In genomic region chr14:31206536-31207286, GRCh38 we compare ENCODE assay signal across 8 cellular contexts. TPM values are rescaled to one million over a fixed set of nuclear protein-coding genes. Genes with fewer than 3 reads are reported as not detected.
DNase-seq lines count a peak whose midpoint lies in the region; ATAC-seq and TF ChIP-seq lines count a peak whose summit lies in the region.

No MANE protein-coding gene starts in this region.

- H3K4me1 ChIP-seq in right cardiac atrium (ENCODE audit: control insufficient read depth, insufficient read depth, low read length) (no peaks in the 10 kb centered on the region), skeletal muscle satellite cell (ENCODE audit: control insufficient read depth, insufficient read depth, low read length) (peaks cover 13% of the 10 kb centered on the region)

- H3K27me3 Mint-ChIP-seq in activated naive CD8-positive, alpha-beta T cell treated with anti-CD3 and anti-CD28 coated beads, Interleukin-2, amount 50 U/mL, for 24 hours: peaks cover 5% of the 10 kb centered on the region

- peaks cover 35% of the 10 kb centered on the region for H3K36me3 Mint-ChIP-seq in activated naive CD8-positive, alpha-beta T cell treated with anti-CD3 and anti-CD28 coated beads, Interleukin-2, amount 50 U/mL, for 24 hours (ENCODE audit: low read depth)

- peak overlapping the region; percentile 92 for H3K27ac Mint-ChIP-seq in activated naive CD8-positive, alpha-beta T cell treated with anti-CD3 and anti-CD28 coated beads, Interleukin-2, amount 50 U/mL, for 24 hours

- H3K9me3 Mint-ChIP-seq in activated naive CD8-positive, alpha-beta T cell treated with anti-CD3 and anti-CD28 coated beads, Interleukin-2, amount 50 U/mL, for 24 hours: no peaks in the 10 kb centered on the region

- intact Hi-C loops in right cardiac atrium (cut with DNase I): loop anchor here in 1 of 4 donors (10.0 kb wide), 1 partner anchor 118 kb away; no protein-coding TSS in a partner anchor

- H3K4me3 Mint-ChIP-seq in activated naive CD8-positive, alpha-beta T cell treated with anti-CD3 and anti-CD28 coated beads, Interleukin-2, amount 50 U/mL, for 24 hours: peak overlapping the region; percentile 81

- WGBS in right cardiac atrium: under 1% methylated on average over 55 of the region's 55 CpGs

- no peak for DNase-seq in AG04450 (ENCODE audit: low read depth, low spot score)
- peak; percentile 37 for DNase-seq in SK-N-DZ (ENCODE audit: low spot score)
- peak; percentile 67 for DNase-seq in activated naive CD8-positive, alpha-beta T cell treated with anti-CD3 and anti-CD28 coated beads, Interleukin-2, amount 50 U/mL, for 24 hours
- DNase-seq in right cardiac atrium: peak; percentile 31 to 72 (median 71)
- no peak for DNase-seq in amniotic stem cell (lab: John Stamatoyannopoulos, UW)

- CTCF ChIA-PET in AG04450 (lab: Charles Lee): interaction anchor here (0.8 to 3.7 kb wide), 8 partner anchors 7 to 55 kb away, joined by 3 to 19 read pairs (median 6); no protein-coding TSS in a partner anchor

- H3K27ac ChIP-seq in AG04450 (ENCODE audit: low read depth, low read length): peak overlapping the region; percentile 93
- H3K27ac ChIP-seq in right cardiac atrium (ENCODE audit: low read length): peak overlapping the region; percentile 92

- H3K9ac ChIP-seq in skeletal muscle satellite cell (ENCODE audit: low read depth, low read length): peak overlapping the region; percentile 99

- POLR2A ChIA-PET in AG04450 (lab: Yijun Ruan, JAX): interaction anchor here (0.6 to 2.6 kb wide), 5 partner anchors 23 to 214 kb away, joined by 3 to 23 read pairs (median 10); partner anchors contain the start of gene HEATR5A

- H3K27me3 ChIP-seq in AG04450 (ENCODE audit: control insufficient read depth, insufficient read depth, low read length) (no peaks in the 10 kb centered on the region), right cardiac atrium (ENCODE audit: control insufficient read depth, insufficient read depth) (no peaks in the 10 kb centered on the region), skeletal muscle satellite cell (ENCODE audit: control insufficient read depth, insufficient read depth, low read length) (no peaks in the 10 kb centered on the region)

- H3K9me3 ChIP-seq in AG04450 (ENCODE audit: control insufficient read depth, insufficient read depth, low read length) (no peaks in the 10 kb centered on the region; the same call in 1 of the 2 replicates), right cardiac atrium (ENCODE audit: control insufficient read depth, low read length) (no peaks in the 10 kb centered on the region), skeletal muscle satellite cell (replicated peaks; ENCODE audit: low read length) (no peaks in the 10 kb centered on the region)

- H3K4me3 ChIP-seq in AG04450 (ENCODE audit: low read depth, low read length): peak overlapping the region; percentile 79
- H3K4me3 ChIP-seq in right cardiac atrium (ENCODE audit: low read length): peak overlapping the region; percentile 91
- H3K4me3 ChIP-seq in skeletal muscle satellite cell (ENCODE audit: low read length): peak overlapping the region; percentile 91

- no peak for TF ChIP-seq CTCF in AG04450 (IDR thresholded peaks at IDR 0.05; ENCODE audit: low read depth, low read length)

- H3K4me2 ChIP-seq in skeletal muscle satellite cell (ENCODE audit: low read length): peak overlapping the region; percentile 95

- H3K4me1 Mint-ChIP-seq in activated naive CD8-positive, alpha-beta T cell treated with anti-CD3 and anti-CD28 coated beads, Interleukin-2, amount 50 U/mL, for 24 hours: peaks cover 54% of the 10 kb centered on the region

- peak; percentile 8 for ATAC-seq in GM18861 (IDR thresholded peaks at IDR 0.05; ENCODE audit: unreplicated experiment)
- ATAC-seq in HG03097 (IDR thresholded peaks at IDR 0.05; ENCODE audit: low FRiP score, unreplicated experiment): peak; percentile 14
- peak; percentile 3 for ATAC-seq in activated naive CD8-positive, alpha-beta T cell treated with anti-CD3 and anti-CD28 coated beads, Interleukin-2, amount 50 U/mL, for 24 hours
- ATAC-seq in right cardiac atrium: peak; percentile 38 to 45

- H3K36me3 ChIP-seq in skeletal muscle satellite cell (ENCODE audit: insufficient read depth, low read length): peaks cover 11% of the 10 kb centered on the region

RNA-seq across cellular contexts. Expression of gene HECTD1, which starts 0.9 kb away (rescaled TPM):
- 96.5 and 121 TPM in 2 replicates for polyA plus RNA-seq in AG04450 (2011; rRNA removed)
- polyA minus RNA-seq in AG04450 (2011; rRNA and poly(A)+ RNA removed): 266 and 349 TPM in 2 replicates
- 67.5 and 68.8 TPM in 2 replicates for polyA plus RNA-seq in SK-N-DZ (2014; cell fraction: cytosol; rRNA removed)
- 99.1 and 143 TPM in 2 replicates for polyA plus RNA-seq in SK-N-DZ (2014; cell fraction: nucleus; rRNA removed)
- 100 to 1,000 TPM; 122 to 159 (median 141) TPM for total RNA-seq in right cardiac atrium
- 67.3 TPM for polyA plus RNA-seq in right cardiac atrium
- total RNA-seq in skeletal muscle satellite cell (2012; rRNA removed): 122 and 153 TPM in 2 replicates

Comparison
In these comparisons a context has a peak if more than half of its experiments do, and no peak if none do; other contexts are left out.
1. DNase-seq: peak in SK-N-DZ (single experiment), activated naive CD8-positive, alpha-beta T cell treated with anti-CD3 and anti-CD28 coated beads, Interleukin-2, amount 50 U/mL, for 24 hours (single experiment) and right cardiac atrium (3 of 3); none in AG04450 (single experiment) and amniotic stem cell (single experiment).
2. Peak in every context shown above with its lines, with median percentiles within 50 percentile points of each other: H3K4me3 ChIP-seq and ATAC-seq.